ENCODE assay signal across 8 cellular contexts in the genomic region with DNA sequence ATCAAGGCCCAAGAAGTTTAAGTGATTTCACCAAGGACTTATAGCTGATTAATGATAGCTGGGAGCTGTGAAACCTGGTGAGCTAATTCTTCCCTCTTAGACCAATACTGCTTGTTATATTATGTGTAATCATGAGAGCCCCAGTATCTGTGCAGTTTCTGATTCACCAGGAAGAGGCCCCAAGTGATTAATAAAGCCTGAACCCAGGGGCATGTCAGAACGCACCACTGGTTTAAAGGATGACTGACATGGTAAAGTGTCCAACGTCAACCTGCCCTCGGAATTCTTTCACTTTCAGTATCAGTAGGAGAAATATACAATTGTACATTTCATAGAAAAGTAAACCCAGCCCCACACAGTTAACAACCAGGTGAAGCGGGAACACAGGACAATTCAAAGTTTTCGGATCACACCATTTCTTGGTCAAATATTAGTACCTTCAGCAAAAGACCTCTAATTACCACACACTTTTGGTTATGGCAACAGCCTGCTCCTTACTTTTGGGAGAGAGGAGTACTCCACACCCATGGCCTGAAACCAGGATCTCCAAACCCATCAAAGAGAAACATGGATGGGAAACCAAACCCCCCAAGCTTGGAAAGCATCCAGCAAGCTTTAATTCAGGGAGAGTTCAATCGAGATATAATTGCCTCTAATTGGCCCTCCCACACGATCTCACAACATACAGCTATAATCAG. TPM values are rescaled to one million over a fixed set of nuclear protein-coding genes. Genes with fewer than 3 reads are reported as not detected.
DNase-seq lines count a peak whose midpoint lies in the region; ATAC-seq, FAIRE-seq and TF ChIP-seq lines count a peak whose summit lies in the region.

No MANE protein-coding gene starts in this region.

- TF ChIP-seq CTCF in astrocyte (IDR thresholded peaks at IDR 0.05; ENCODE audit: insufficient read depth, low read depth, low read length) = no peak

- no peaks in the 10 kb centered on the region for H4K20me1 ChIP-seq in Karpas-422 (ENCODE audit: insufficient read depth, low read depth, low read length)
- H4K20me1 ChIP-seq in astrocyte (ENCODE audit: insufficient read depth, low read length) = no peaks in the 10 kb centered on the region

- no peak overlapping the region for H3K9ac ChIP-seq in Karpas-422 (ENCODE audit: low read length)
- no peak overlapping the region for H3K9ac ChIP-seq in astrocyte (ENCODE audit: low read length)
- no peak overlapping the region for H3K9ac ChIP-seq in muscle layer of colon (ENCODE audit: low read length)

- H3K27ac ChIP-seq in Karpas-422 (ENCODE audit: low read length) (no peak overlapping the region), astrocyte (ENCODE audit: low read depth, low read length) (no peak overlapping the region), muscle layer of colon (ENCODE audit: low read depth, low read length) (peak overlapping the region; percentile 56)

- DNase-seq in Karpas-422 = no peak
- peak; percentile 69 for DNase-seq in astrocyte (ENCODE audit: low read depth)
- no peak for DNase-seq in NCI-H2196 treated with DMSO at 0.1 percent for 48 hours (lab: John Stamatoyannopoulos, UW; ENCODE audit: unreplicated experiment)
- DNase-seq in pons (ENCODE audit: low spot score) = no peak

- ATAC-seq in GM18499 (IDR thresholded peaks at IDR 0.05; ENCODE audit: insufficient read depth, unreplicated experiment) (peak; percentile 93), GM21576 (IDR thresholded peaks at IDR 0.05; ENCODE audit: unreplicated experiment) (peak; percentile 96), HG03025 (IDR thresholded peaks at IDR 0.05; ENCODE audit: low FRiP score, unreplicated experiment) (no peak)

- H3K27me3 ChIP-seq in Karpas-422 (ENCODE audit: low read length) (0 out of 2 replicates have a peak, but pooled peaks cover 5% of the 10 kb centered on the region), astrocyte (ENCODE audit: insufficient read depth, low read length) (no peaks in the 10 kb centered on the region), muscle layer of colon (ENCODE audit: control insufficient read depth in 1 of 2, insufficient read depth in 2 of 2, low read length in 2 of 2) (no peaks in the 10 kb centered on the region)

- H3K4me1 Mint-ChIP-seq in astrocyte (ENCODE audit: low read depth, unreplicated experiment) = peaks cover 10% of the 10 kb centered on the region

- peaks cover 1% of the 10 kb centered on the region for H3K36me3 Mint-ChIP-seq in astrocyte (ENCODE audit: low read depth, unreplicated experiment)

- H3K9me2 ChIP-seq in Karpas-422 (replicated peaks; ENCODE audit: insufficient read depth, low read length) = no peaks in the 10 kb centered on the region

- H3K36me3 ChIP-seq in Karpas-422 (ENCODE audit: insufficient read depth, low read length) (no peaks in the 10 kb centered on the region), astrocyte (ENCODE audit: insufficient read depth, low read length) (no peaks in the 10 kb centered on the region), muscle layer of colon (ENCODE audit: insufficient read depth, low read length) (no peaks in the 10 kb centered on the region)

- H3K9me3 ChIP-seq in Karpas-422 (ENCODE audit: low read length) = no peaks in the 10 kb centered on the region
- H3K9me3 ChIP-seq in astrocyte (ENCODE audit: insufficient read depth, low read depth, low read length) = no peaks in the 10 kb centered on the region
- no peaks in the 10 kb centered on the region for H3K9me3 ChIP-seq in muscle layer of colon (ENCODE audit: low read length)

- peaks cover 2% of the 10 kb centered on the region for H3K9me3 Mint-ChIP-seq in astrocyte (ENCODE audit: unreplicated experiment)

- peak overlapping the region; percentile 15 for H3K4me3 Mint-ChIP-seq in astrocyte (ENCODE audit: unreplicated experiment)

- no peak for FAIRE-seq in astrocyte (lab: Jason Lieb, UNC)

- peak overlapping the region; percentile 39; the same call in 1 of the 2 replicates for H3K4me3 ChIP-seq in Karpas-422 (ENCODE audit: low read length)
- no peak overlapping the region for H3K4me3 ChIP-seq in astrocyte (ENCODE audit: insufficient read depth, low read depth, low read length)
- peak overlapping the region; percentile 21 to 36 for H3K4me3 ChIP-seq in muscle layer of colon (ENCODE audit: low read depth in 1 of 2, low read length in 2 of 2)

- H3K4me2 ChIP-seq in Karpas-422 (ENCODE audit: low read depth, low read length, poor library complexity, severe bottlenecking) (peak overlapping the region; percentile 47), astrocyte (ENCODE audit: low read length) (peak overlapping the region; percentile 66)

- no peaks in the 10 kb centered on the region for H3K27me3 Mint-ChIP-seq in astrocyte (ENCODE audit: low read depth, unreplicated experiment)

- peak overlapping the region; percentile 78 for H3K27ac Mint-ChIP-seq in astrocyte (ENCODE audit: unreplicated experiment)

- 0 out of 2 replicates have a peak overlapping the region, but pooled peaks have one; percentile 71 for H2AFZ ChIP-seq in Karpas-422 (ENCODE audit: low read length)
- H2AFZ ChIP-seq in astrocyte (ENCODE audit: low read depth, low read length) = peak overlapping the region; percentile 20

- no peaks in the 10 kb centered on the region for H3K79me2 ChIP-seq in Karpas-422 (ENCODE audit: low read length)
- H3K79me2 ChIP-seq in astrocyte (ENCODE audit: insufficient read depth, low read length) = no peaks in the 10 kb centered on the region

- H3K4me1 ChIP-seq in Karpas-422 (ENCODE audit: low read length) (peaks cover 4% of the 10 kb centered on the region; the same call in 1 of the 2 replicates), astrocyte (ENCODE audit: insufficient read depth, low read length) (peaks cover 27% of the 10 kb centered on the region), muscle layer of colon (ENCODE audit: insufficient read depth, low read length) (peaks cover 21% of the 10 kb centered on the region)

RNA-seq across cellular contexts. Expression of a gene that starts 28.5 kb away (rescaled TPM):
- total RNA-seq in Karpas-422 (2014; rRNA removed; shearing (Covaris generic); ENCODE audit: low replicate concordance) = 0.79 and 0.82 TPM in 2 replicates
- 2.8 and 3.5 TPM in 2 replicates for total RNA-seq in astrocyte
